In genomic region chr1:246876423-246876822, GRCh38 we compare ENCODE assay signal across 20 cellular contexts.
"Had no signal": no experiment of that assay in that cellular context is flagged by ENCODE, and none has a peak within 500 bp of the region (broad histone marks: within the 10 kb centered on the region; RNA-seq: fewer than 3 reads in every experiment).

No MANE protein-coding gene starts in this region.

- H3K4me1 ChIP-seq: neural progenitor cell, suprapubic skin, thyroid gland had no signal

- H3K4me1 Mint-ChIP-seq: endodermal cell, neural progenitor cell had no signal

- H3K27ac Mint-ChIP-seq: endodermal cell; neural progenitor cell; stimulated activated effector memory CD8-positive, alpha-beta T cell treated with anti-CD3 and anti-CD28 coated beads, Interleukin-12 subunit alpha, Interleukin-12 subunit beta, amount 100 ng/mL, for 72 hours; type B pancreatic cell had no signal

- H3K27me3 ChIP-seq: neural progenitor cell, ovary, suprapubic skin, thyroid gland had no signal

- H3K4me3 ChIP-seq: coronary artery, neural progenitor cell, ovary, smooth muscle cell, suprapubic skin, thyroid gland had no signal

- H3K9me3 ChIP-seq: ovary, suprapubic skin, thyroid gland had no signal

- H3K9me3 Mint-ChIP-seq: endodermal cell; naive thymus-derived CD8-positive, alpha-beta T cell; neural progenitor cell; stimulated activated effector memory CD8-positive, alpha-beta T cell treated with anti-CD3 and anti-CD28 coated beads, Interleukin-12 subunit alpha, Interleukin-12 subunit beta, amount 100 ng/mL, for 72 hours; type B pancreatic cell had no signal

- H2AFZ ChIP-seq: neural progenitor cell had no signal

- H3K27me3 Mint-ChIP-seq: naive thymus-derived CD8-positive, alpha-beta T cell; type B pancreatic cell had no signal

- H3K27ac ChIP-seq: coronary artery, neural progenitor cell, ovary, suprapubic skin, thyroid gland had no signal

- DNase-seq: effector CD4-positive, alpha-beta T cell; endodermal cell; foreskin melanocyte; head of caudate nucleus; hippocampal formation; mesendoderm; naive thymus-derived CD8-positive, alpha-beta T cell; nucleus accumbens; ovary; right cardiac atrium; stimulated activated CD4-positive, alpha-beta T cell treated with anti-CD3 and anti-CD28 coated beads, Interleukin-4, amount 100 ng/mL, for 1 hour; stimulated activated CD8-positive, alpha-beta memory T cell treated with anti-CD3 and anti-CD28 coated beads, Interleukin-4, amount 100 ng/mL, for 48 hours; stimulated activated naive CD8-positive, alpha-beta T cell treated with anti-CD3 and anti-CD28 coated beads, Interleukin-15, Interleukin-2, amounts not matched to agents 100 U/mL and 50 U/mL, for 24 hours; thyroid gland had no signal

- H3K4me3 Mint-ChIP-seq: endodermal cell; naive thymus-derived CD8-positive, alpha-beta T cell; neural progenitor cell; stimulated activated effector memory CD8-positive, alpha-beta T cell treated with anti-CD3 and anti-CD28 coated beads, Interleukin-12 subunit alpha, Interleukin-12 subunit beta, amount 100 ng/mL, for 72 hours; type B pancreatic cell had no signal

- ATAC-seq: naive thymus-derived CD8-positive, alpha-beta T cell; right cardiac atrium; stimulated activated naive CD8-positive, alpha-beta T cell treated with anti-CD3 and anti-CD28 coated beads, Interleukin-15, Interleukin-2, amounts not matched to agents 100 U/mL and 50 U/mL, for 24 hours had no signal

- H3K9ac ChIP-seq: neural progenitor cell had no signal

- H3K4me2 ChIP-seq: neural progenitor cell, smooth muscle cell had no signal

- H3K36me3 ChIP-seq: ovary had no signal
